1 cellular context compared by ENCODE assay signal in the genomic region with DNA sequence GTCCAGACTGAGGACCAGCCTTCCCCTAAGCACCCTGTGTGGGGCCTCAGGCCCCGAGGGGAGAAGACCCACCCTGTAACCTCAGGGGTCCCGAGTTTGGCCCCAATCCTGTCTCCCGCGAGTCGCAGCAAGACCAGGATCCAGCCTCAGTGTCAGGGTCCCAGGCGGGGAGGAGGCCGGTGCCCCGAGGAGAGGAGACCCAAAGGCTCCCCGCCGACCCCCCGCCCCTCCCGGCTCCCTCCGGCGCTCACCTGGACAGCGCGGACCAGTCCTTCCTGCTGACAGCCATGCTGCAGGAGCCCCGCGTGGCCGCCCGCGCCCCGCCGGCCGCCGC.
TF ChIP-seq lines count a peak whose summit lies in the region.

A gene with protein sequence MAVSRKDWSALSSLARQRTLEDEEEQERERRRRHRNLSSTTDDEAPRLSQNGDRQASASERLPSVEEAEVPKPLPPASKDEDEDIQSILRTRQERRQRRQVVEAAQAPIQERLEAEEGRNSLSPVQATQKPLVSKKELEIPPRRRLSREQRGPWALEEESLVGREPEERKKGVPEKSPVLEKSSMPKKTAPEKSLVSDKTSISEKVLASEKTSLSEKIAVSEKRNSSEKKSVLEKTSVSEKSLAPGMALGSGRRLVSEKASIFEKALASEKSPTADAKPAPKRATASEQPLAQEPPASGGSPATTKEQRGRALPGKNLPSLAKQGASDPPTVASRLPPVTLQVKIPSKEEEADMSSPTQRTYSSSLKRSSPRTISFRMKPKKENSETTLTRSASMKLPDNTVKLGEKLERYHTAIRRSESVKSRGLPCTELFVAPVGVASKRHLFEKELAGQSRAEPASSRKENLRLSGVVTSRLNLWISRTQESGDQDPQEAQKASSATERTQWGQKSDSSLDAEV (minus strand): TSS at position 307 of the 334 bp plus-strand sequence. CDS start 18 bp downstream, at position 289.

TF ChIP-seq in H1, 55 proteins besides CTCF, POLR2A, EP300 and RAD21:
- TF ChIP-seq SP2 (IDR thresholded peaks at IDR 0.05; ENCODE audit: low read length), result no peak
- TF ChIP-seq, protein P1, sequence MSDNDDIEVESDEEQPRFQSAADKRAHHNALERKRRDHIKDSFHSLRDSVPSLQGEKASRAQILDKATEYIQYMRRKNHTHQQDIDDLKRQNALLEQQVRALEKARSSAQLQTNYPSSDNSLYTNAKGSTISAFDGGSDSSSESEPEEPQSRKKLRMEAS (IDR thresholded peaks at IDR 0.05), result peak; percentile 81
TF ChIP-seq in H1: peak in this region for 1.
